Comparison of ENCODE assay signal across 8 cellular contexts in genomic region chr16:13957197-13958078, GRCh38. TPM values are rescaled to one million over a fixed set of nuclear protein-coding genes. Genes with fewer than 3 reads are reported as not detected.
DNase-seq lines count a peak whose midpoint lies in the region; ATAC-seq and TF ChIP-seq lines count a peak whose summit lies in the region.

No MANE protein-coding gene starts in this region.

- RAD21 ChIA-PET in HCT116 (lab: Charles Lee; ENCODE audit: low non-redundant PET in 1 of 2, low total read pairs in 2 of 2, uncharacterized antibody in 2 of 2, unreplicated experiment in 2 of 2): no interaction called here

- peaks cover 13% of the 10 kb centered on the region for H3K4me1 Mint-ChIP-seq in activated naive CD4-positive, alpha-beta T cell treated with anti-CD3 and anti-CD28 coated beads, Interleukin-2, amount 50 U/mL, for 24 hours
- peaks cover 35% of the 10 kb centered on the region for H3K4me1 Mint-ChIP-seq in neural progenitor cell

- peaks cover 10% of the 10 kb centered on the region for H3F3A ChIP-seq in MM.1S (ENCODE audit: insufficient read depth, low read length)
- no peaks in the 10 kb centered on the region for H3F3A ChIP-seq in neural progenitor cell (ENCODE audit: low read depth)

- H3K4me1 ChIP-seq in HCT116 (ENCODE audit: control insufficient read depth in 1 of 2, insufficient read depth in 2 of 2, low read length in 2 of 2) (peaks cover 42 to 50% of the 10 kb centered on the region in 2 experiments), MM.1S (ENCODE audit: low read length) (peaks cover 23% of the 10 kb centered on the region), esophagus muscularis mucosa (peaks cover 9 to 20% (median 18%) of the 10 kb centered on the region in 4 donors), neural progenitor cell (peaks cover 12% of the 10 kb centered on the region)

- H3K4me3 Mint-ChIP-seq in activated naive CD4-positive, alpha-beta T cell treated with anti-CD3 and anti-CD28 coated beads, Interleukin-2, amount 50 U/mL, for 24 hours: peak overlapping the region; percentile 67
- H3K4me3 Mint-ChIP-seq in neural progenitor cell: peak overlapping the region; percentile 50

- H3K9me2 ChIP-seq in HCT116 (ENCODE audit: insufficient read depth): no peaks in the 10 kb centered on the region
- H3K9me2 ChIP-seq in MM.1S (replicated peaks; ENCODE audit: insufficient read depth, low read length): no peaks in the 10 kb centered on the region

- peak; percentile 20; the same call in 1 of the 2 replicates for TF ChIP-seq RAD21 in HCT116 (IDR thresholded peaks at IDR 0.05; ENCODE audit: low read depth)

- POLR2A ChIA-PET in HCT116 (lab: Charles Lee): no interaction called here

- intact Hi-C loops in HCT116 (cut with micrococcal nuclease): no loop called here
- intact Hi-C loops in esophagus muscularis mucosa (cut with DNase I): loop anchor here (10.0 kb wide), 1 partner anchor 57 kb away; no protein-coding TSS in a partner anchor

- WGBS in esophagus muscularis mucosa: 24% methylated on average over 14 of the region's 14 CpGs

- DNase-seq in activated naive CD4-positive, alpha-beta T cell treated with anti-CD3 and anti-CD28 coated beads, Interleukin-2, amount 50 U/mL, for 16 hours: no peak
- DNase-seq in HCT116 (ENCODE audit: low read depth, low spot score) (peak; percentile 86), MM.1S (peak; percentile 80), SW 1271 (lab: John Stamatoyannopoulos, UW) (peak; percentile 58 to 84), esophagus muscularis mucosa (ENCODE audit: extremely low spot score) (no peak), neural progenitor cell (ENCODE audit: low spot score) (peak; percentile 28)
- DNase-seq in stimulated activated naive CD4-positive, alpha-beta T cell treated with Interleukin-2 at 50 U/mL for 16 hours (lab: John Stamatoyannopoulos, UW): no peak

- H3K9me3 ChIP-seq in HCT116 (ENCODE audit: control insufficient read depth in 1 of 2, insufficient read depth in 1 of 2, low read depth in 1 of 2, low read length in 2 of 2): no peaks in the 10 kb centered on the region
- no peaks in the 10 kb centered on the region for H3K9me3 ChIP-seq in MM.1S (replicated peaks; ENCODE audit: insufficient read depth, low read length)
- H3K9me3 ChIP-seq in esophagus muscularis mucosa: no peaks in the 10 kb centered on the region
- H3K9me3 ChIP-seq in neural progenitor cell (ENCODE audit: low read depth): no peaks in the 10 kb centered on the region

- no peak for TF ChIP-seq POLR2A in HCT116 (IDR thresholded peaks at IDR 0.05; ENCODE audit: borderline replicate concordance, extremely low read depth, insufficient read depth, insufficient read length)
- TF ChIP-seq POLR2A in esophagus muscularis mucosa (IDR thresholded peaks at IDR 0.05; ENCODE audit: low read depth): no peak

- H3K9ac ChIP-seq in HCT116 (ENCODE audit: low read length): 0 out of 2 replicates have a peak overlapping the region, but pooled peaks have one; percentile 22
- H3K9ac ChIP-seq in MM.1S (ENCODE audit: low read length): peak overlapping the region; percentile 48
- H3K9ac ChIP-seq in neural progenitor cell: no peak overlapping the region

- peaks cover 11% of the 10 kb centered on the region for H3K27me3 Mint-ChIP-seq in activated naive CD4-positive, alpha-beta T cell treated with anti-CD3 and anti-CD28 coated beads, Interleukin-2, amount 50 U/mL, for 24 hours
- peaks cover 2% of the 10 kb centered on the region for H3K27me3 Mint-ChIP-seq in neural progenitor cell (ENCODE audit: insufficient read depth, low read depth)

- H3K27me3 ChIP-seq in HCT116 (ENCODE audit: insufficient read depth, low read length): no peaks in the 10 kb centered on the region
- no peaks in the 10 kb centered on the region for H3K27me3 ChIP-seq in MM.1S (replicated peaks; ENCODE audit: insufficient read depth, low read length)
- no peaks in the 10 kb centered on the region for H3K27me3 ChIP-seq in esophagus muscularis mucosa
- H3K27me3 ChIP-seq in neural progenitor cell: no peaks in the 10 kb centered on the region

- H3K4me3 ChIP-seq in HCT116 (replicated peaks in 1 of 2; ENCODE audit: low read depth in 1 of 2, low read length in 2 of 2) (peak overlapping the region; percentile 4 to 54), MM.1S (ENCODE audit: low read length) (peak overlapping the region; percentile 49), esophagus muscularis mucosa (peak overlapping the region; percentile 28 to 50 (median 44)), neural progenitor cell (no peak overlapping the region)

- no peaks in the 10 kb centered on the region for H4K20me1 ChIP-seq in HCT116 (ENCODE audit: insufficient read depth)
- H4K20me1 ChIP-seq in MM.1S (ENCODE audit: insufficient read depth, low read length): no peaks in the 10 kb centered on the region
- H4K20me1 ChIP-seq in neural progenitor cell (ENCODE audit: low read depth): no peaks in the 10 kb centered on the region

- no peak for TF ChIP-seq EP300 in esophagus muscularis mucosa (IDR thresholded peaks at IDR 0.05)

- H3K36me3 ChIP-seq in HCT116 (ENCODE audit: control insufficient read depth in 1 of 2, insufficient read depth in 2 of 2, low read length in 2 of 2) (no peaks in the 10 kb centered on the region), MM.1S (replicated peaks; ENCODE audit: insufficient read depth, low read length) (no peaks in the 10 kb centered on the region), esophagus muscularis mucosa (no peaks in the 10 kb centered on the region), neural progenitor cell (no peaks in the 10 kb centered on the region)

- no peak overlapping the region for H3K27ac Mint-ChIP-seq in activated naive CD4-positive, alpha-beta T cell treated with anti-CD3 and anti-CD28 coated beads, Interleukin-2, amount 50 U/mL, for 24 hours
- no peak overlapping the region for H3K27ac Mint-ChIP-seq in neural progenitor cell

- CTCF ChIA-PET in HCT116 (lab: Charles Lee): interaction anchor here (1.5 kb wide), 1 partner anchor 22 kb away, joined by 7 read pairs; no protein-coding TSS in a partner anchor

- H3K27ac ChIP-seq in HCT116 (ENCODE audit: low read depth, low read length) (peak overlapping the region; percentile 87), MM.1S (ENCODE audit: low read length) (peak overlapping the region; percentile 74), esophagus muscularis mucosa (replicated peaks in 1 of 4) (peak overlapping the region; percentile 46 to 77 (median 70)), neural progenitor cell (no peak overlapping the region)

- H3K36me3 Mint-ChIP-seq in activated naive CD4-positive, alpha-beta T cell treated with anti-CD3 and anti-CD28 coated beads, Interleukin-2, amount 50 U/mL, for 24 hours: no peaks in the 10 kb centered on the region
- H3K36me3 Mint-ChIP-seq in neural progenitor cell: no peaks in the 10 kb centered on the region

- no TSS peak for BruUV-seq in HCT116 (replicated peaks; lab: Mats Ljungman, UMichigan)

- H3K79me2 ChIP-seq in HCT116 (ENCODE audit: insufficient read depth, low read length) (no peaks in the 10 kb centered on the region), MM.1S (ENCODE audit: low read length) (no peaks in the 10 kb centered on the region), neural progenitor cell (ENCODE audit: low read depth) (no peaks in the 10 kb centered on the region)

- H2AFZ ChIP-seq in HCT116 (ENCODE audit: low read depth, low read length, poor library complexity, severe bottlenecking) (peak overlapping the region; percentile 79), MM.1S (ENCODE audit: low read length) (peak overlapping the region; percentile 66), neural progenitor cell (replicated peaks) (peak overlapping the region; percentile 45)

- peak; percentile 91 for ATAC-seq in HCT116

- H3K4me2 ChIP-seq in HCT116 (ENCODE audit: low read length) (peak overlapping the region; percentile 85), MM.1S (ENCODE audit: low read depth, low read length) (peak overlapping the region; percentile 75), neural progenitor cell (no peak overlapping the region)

- no peak for TF ChIP-seq CTCF in HCT116 (IDR thresholded peaks at IDR 0.05 in 2 of 3, conservative IDR thresholded peaks at IDR 0.05 in 1 of 3; ENCODE audit: borderline replicate concordance in 1 of 3, insufficient read depth in 1 of 3, low read depth in 2 of 3, low read length in 2 of 3)
- TF ChIP-seq CTCF in MM.1S (IDR thresholded peaks at IDR 0.05; ENCODE audit: low read length): no peak
- no peak for TF ChIP-seq CTCF in esophagus muscularis mucosa (IDR thresholded peaks at IDR 0.05)
- TF ChIP-seq CTCF in neural progenitor cell (IDR thresholded peaks at IDR 0.05): no peak

- H3K9me3 Mint-ChIP-seq in activated naive CD4-positive, alpha-beta T cell treated with anti-CD3 and anti-CD28 coated beads, Interleukin-2, amount 50 U/mL, for 24 hours: no peaks in the 10 kb centered on the region
- no peaks in the 10 kb centered on the region for H3K9me3 Mint-ChIP-seq in neural progenitor cell

TF ChIP-seq in HCT116, 20 proteins besides CTCF, POLR2A, EP300 and RAD21 (continues in another document):
- TF ChIP-seq SP1 (IDR thresholded peaks at IDR 0.05; ENCODE audit: low read depth) (peak; percentile 60), ELF1 (IDR thresholded peaks at IDR 0.05; ENCODE audit: borderline replicate concordance, low read depth) (no peak), SRF (IDR thresholded peaks at IDR 0.05; ENCODE audit: low read depth) (peak; percentile 56)

RNA-seq across cellular contexts. Expression of gene ERCC4, which starts 37.5 kb away (rescaled TPM):
- total RNA-seq in HCT116 (2021; ENCODE audit: unreplicated experiment) (10.4 TPM), esophagus muscularis mucosa (1 to 10 TPM; 4.6 to 10.0 (median 8.6) TPM), neural progenitor cell (ENCODE audit: low replicate concordance) (7.7 and 11.4 TPM in 2 replicates)
- polyA plus RNA-seq in HCT116 (2012): 1.7 and 2.3 TPM in 2 replicates

Comparison
In these comparisons a context has a peak if more than half of its experiments do, and no peak if none do; other contexts are left out.
1. DNase-seq: peak in HCT116 (single experiment), MM.1S (single experiment), SW 1271 (2 of 2) and neural progenitor cell (single experiment); none in activated naive CD4-positive, alpha-beta T cell treated with anti-CD3 and anti-CD28 coated beads, Interleukin-2, amount 50 U/mL, for 16 hours (single experiment), esophagus muscularis mucosa (single experiment) and stimulated activated naive CD4-positive, alpha-beta T cell treated with Interleukin-2 at 50 U/mL for 16 hours (single experiment).
2. Peak in every context shown above with its lines, with median percentiles within 50 percentile points of each other: H2AFZ ChIP-seq.